ENCODE assay signal across 8 cellular contexts in genomic region chr12:56258820-56259183, GRCh38. TPM values are rescaled to one million over a fixed set of nuclear protein-coding genes. Genes with fewer than 3 reads are reported as not detected.
A peak's percentile ranks its signal among the peaks of the same experiment; 100 is the strongest.
DNase-seq lines count a peak whose midpoint lies in the region; TF ChIP-seq lines count a peak whose summit lies in the region.

No MANE protein-coding gene starts in this region.

- H3K9me3 ChIP-seq in Loucy (ENCODE audit: insufficient read depth, low read depth, low read length), result no peaks in the 10 kb centered on the region

- H2AFZ ChIP-seq in Loucy (ENCODE audit: low read length), result peak overlapping the region; percentile 97

- TF ChIP-seq CTCF in C4-2B (conservative IDR thresholded peaks at IDR 0.05), result no peak; the same call in 1 of the 2 replicates
- no peak for TF ChIP-seq CTCF in Loucy (conservative IDR thresholded peaks at IDR 0.05; ENCODE audit: low read length)
- TF ChIP-seq CTCF in dorsolateral prefrontal cortex (IDR thresholded peaks at IDR 0.05 in 54 of 56, conservative IDR thresholded peaks at IDR 0.05 in 2 of 56; ENCODE audit: low read depth in 1 of 56, partially characterized antibody in 56 of 56), result no peak
- TF ChIP-seq CTCF in nephron progenitor cell (IDR thresholded peaks at IDR 0.05), result no peak

- H3K9ac ChIP-seq in Loucy (ENCODE audit: low read depth, low read length, poor library complexity, severe bottlenecking), result peak overlapping the region; percentile 95

- no peak for DNase-seq in dorsolateral prefrontal cortex
- DNase-seq in nephron progenitor cell, result no peak
- no peak for DNase-seq in kidney glomerular epithelial cell (lab: John Stamatoyannopoulos, UW)
- no peak for DNase-seq in pons (ENCODE audit: low spot score)
- DNase-seq in head of caudate nucleus, result no peak
- no peak for DNase-seq in activated CD4-positive, CD25-positive, alpha-beta regulatory T cell (lab: John Stamatoyannopoulos, UW)

- H3K4me1 Mint-ChIP-seq in nephron progenitor cell, result peaks cover 34% of the 10 kb centered on the region

- peaks cover 31% of the 10 kb centered on the region for H3K79me2 ChIP-seq in Loucy (ENCODE audit: insufficient read depth, low read length)

- intact Hi-C loops in dorsolateral prefrontal cortex (cut with DNase I), result loop anchor here (1.0 to 5.0 kb wide), 4 partner anchors 37 to 137 kb away; partner anchors contain the start of genes NABP2 (in 1 of the 2) and RNF41 (in 1 of the 2)
- intact Hi-C loops in head of caudate nucleus (cut with DNase I), result loop anchor here (5.0 kb wide), 2 partner anchors 37 to 38 kb away; partner anchors contain the start of genes NABP2 and RNF41

- H3K27me3 ChIP-seq in Loucy (ENCODE audit: insufficient read depth, low read length, poor library complexity, severe bottlenecking) (no peaks in the 10 kb centered on the region), dorsolateral prefrontal cortex (no peaks in the 10 kb centered on the region)

- H3F3A ChIP-seq in Loucy (ENCODE audit: low read depth), result no peaks in the 10 kb centered on the region

- peaks cover 24% of the 10 kb centered on the region for H3K4me1 ChIP-seq in Loucy (ENCODE audit: insufficient read depth, low read length, poor library complexity, severe bottlenecking)

- H3K27ac ChIP-seq in C4-2B (peak overlapping the region; percentile 80), dorsolateral prefrontal cortex (peak overlapping the region; percentile 24 to 94 (median 88))

- H3K4me2 ChIP-seq in Loucy (ENCODE audit: low read depth, low read length, poor library complexity, severe bottlenecking), result peak overlapping the region; percentile 83

- H3K9me2 ChIP-seq in Loucy (replicated peaks; ENCODE audit: low read depth, low read length), result no peaks in the 10 kb centered on the region

- H3K4me3 ChIP-seq in Loucy (ENCODE audit: low read length, poor library complexity, severe bottlenecking), result peak overlapping the region; percentile 100
- H3K4me3 ChIP-seq in dorsolateral prefrontal cortex, result peak overlapping the region; percentile 62 to 98 (median 91)

- peaks cover 20% of the 10 kb centered on the region for H3K36me3 Mint-ChIP-seq in nephron progenitor cell (ENCODE audit: low read depth)

- peak overlapping the region; percentile 90 for H3K4me3 Mint-ChIP-seq in nephron progenitor cell

- peaks cover 9% of the 10 kb centered on the region; the same call in 1 of the 2 replicates for H3K36me3 ChIP-seq in Loucy (ENCODE audit: insufficient read depth, low read length)

- H3K27ac Mint-ChIP-seq in nephron progenitor cell, result peak overlapping the region; percentile 59

- H3K27me3 Mint-ChIP-seq in nephron progenitor cell (ENCODE audit: low read depth, poor library complexity), result peaks cover 5% of the 10 kb centered on the region

- H4K20me1 ChIP-seq in Loucy (ENCODE audit: insufficient read depth, low read length, poor library complexity, severe bottlenecking), result peaks cover 21% of the 10 kb centered on the region

- no peaks in the 10 kb centered on the region for H3K9me3 Mint-ChIP-seq in nephron progenitor cell

RNA-seq across cellular contexts. Expression of gene ANKRD52, which starts 0.6 kb away (rescaled TPM):
- 10 to 100 TPM; 32.7 to 75.7 (median 55.2) TPM for total RNA-seq in dorsolateral prefrontal cortex

RNA-seq across cellular contexts. Expression of gene COQ10A, which starts 7.9 kb away (rescaled TPM):
- 10 to 100 TPM; 10.0 to 26.9 (median 17.8) TPM for total RNA-seq in dorsolateral prefrontal cortex

RNA-seq across cellular contexts. Expression of gene SLC39A5, which starts 29.0 kb away (rescaled TPM):
- total RNA-seq in dorsolateral prefrontal cortex, result 1 to 10 TPM in 18 of 120 experiments, under 1 TPM in 22, not detected in 80; 0.20 to 2.8 (median 0.97) TPM

RNA-seq across cellular contexts. Expression of gene NABP2, which starts 34.7 kb away (rescaled TPM):
- total RNA-seq in dorsolateral prefrontal cortex, result 10 to 100 TPM; 32.1 to 66.4 (median 49.1) TPM

RNA-seq across cellular contexts. Expression of gene RNF41, which starts 37.1 kb away (rescaled TPM):
- total RNA-seq in dorsolateral prefrontal cortex, result 100 to 1,000 TPM in 18 of 120 experiments, 10 to 100 TPM in 102; 40.1 to 117 (median 86.4) TPM
